13 cellular contexts compared by ENCODE assay signal in the genomic region with DNA sequence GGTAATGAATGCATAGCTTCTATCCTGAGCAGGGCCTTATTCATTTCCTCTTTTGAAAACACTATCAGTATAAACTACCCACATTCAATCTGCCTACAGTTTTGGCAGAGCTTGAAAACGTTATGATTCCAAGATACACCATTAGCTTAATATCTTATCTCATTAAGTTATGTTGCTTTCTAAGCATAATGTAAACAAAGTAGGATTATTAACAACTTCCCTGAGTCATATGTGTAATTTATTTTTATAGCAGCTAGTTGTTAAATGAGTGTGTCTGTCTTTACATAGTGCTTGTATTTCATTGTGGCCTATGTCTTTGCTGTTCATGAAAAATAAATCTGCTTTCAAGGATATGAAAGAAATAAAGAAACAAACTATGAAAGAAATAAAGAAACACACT.
DNase-seq lines count a peak whose midpoint lies in the region; TF ChIP-seq lines count a peak whose summit lies in the region.
"Had no signal": no experiment of that assay in that cellular context is flagged by ENCODE, and none has a peak within 500 bp of the region (broad histone marks: within the 10 kb centered on the region; RNA-seq: fewer than 3 reads in every experiment).

No MANE protein-coding gene starts in this region.

- H3K4me3 ChIP-seq in fibroblast of villous mesenchyme (ENCODE audit: low read depth, low read length), result no peak overlapping the region
- H3K4me3 ChIP-seq: BLaER1 treated with 17β-estradiol and CSF1 and Interleukin-3, amounts not matched to agents 10 nM and 100 nM; GM23338 had no signal

- DNase-seq in NOMO-1 treated with DMSO at 0.1 percent for 48 hours (lab: John Stamatoyannopoulos, UW; ENCODE audit: unreplicated experiment) (peak; percentile 55), NOMO-1 treated with dmso at 0.1 percent for 144 hours (lab: John Stamatoyannopoulos, UW; ENCODE audit: unreplicated experiment) (no peak), NCI-H748 (lab: John Stamatoyannopoulos, UW; ENCODE audit: unreplicated experiment) (peak; percentile 14), fibroblast of villous mesenchyme (ENCODE audit: low read depth) (peak; percentile 3), HCEC 1CT (no peak), germinal center (ENCODE audit: low spot score) (no peak), midbrain (lab: John Stamatoyannopoulos, UW) (no peak)
- DNase-seq: 8988T; AML-193; CD4-positive, CD25-positive, alpha-beta regulatory T cell; H7 had no signal

- TF ChIP-seq CTCF in fibroblast of villous mesenchyme (IDR thresholded peaks at IDR 0.05; ENCODE audit: insufficient read depth, low read depth, low read length), result no peak

Comparison
In these comparisons a context has a peak if more than half of its experiments do, and no peak if none do; other contexts are left out.
1. DNase-seq: peak in NOMO-1 treated with DMSO at 0.1 percent for 48 hours (single experiment), NCI-H748 (single experiment) and fibroblast of villous mesenchyme (single experiment); none in NOMO-1 treated with dmso at 0.1 percent for 144 hours (single experiment), HCEC 1CT (single experiment), germinal center (single experiment) and midbrain (single experiment).